ENCODE assay signal across 24 cellular contexts in genomic region chr1:225119307-225119706, GRCh38.
"Had no signal": no experiment of that assay in that cellular context is flagged by ENCODE, and none has a peak within 500 bp of the region (broad histone marks: within the 10 kb centered on the region; RNA-seq: fewer than 3 reads in every experiment).

No MANE protein-coding gene starts in this region.

- H3K27ac ChIP-seq: KMS-11 had no signal

- DNase-seq: activated B cell treated with CpG ODN at 0.5 μM for 24 hours; activated CD4-positive, alpha-beta T cell treated with anti-CD3 and anti-CD28 coated beads for 1 hour; activated CD4-positive, alpha-beta T cell treated with anti-CD3 and anti-CD28 coated beads, Interleukin-2, amount 10 ng/mL, durations not matched to agents 24 days and 14 days; activated CD4-positive, alpha-beta T cell treated with anti-CD3 and anti-CD28 coated beads, Interleukin-2, amount 50 U/mL, for 48 hours; activated CD8-positive, alpha-beta memory T cell treated with anti-CD3 and anti-CD28 coated beads, Interleukin-2, amount 10 ng/mL, durations not matched to agents 7 days and 5 days; activated gamma-delta T cell; activated naive CD4-positive, alpha-beta T cell treated with anti-CD3 and anti-CD28 coated beads for 36 hours; activated T-cell treated with anti-CD3 and anti-CD28 coated beads, Interleukin-2, amount 50 U/mL, for 4 hours; anterior cingulate cortex; central memory CD4-positive, alpha-beta T cell; NCI-H1105 treated with DMSO at 0.1 percent for 48 hours; NCI-H1436 treated with DMSO at 0.1 percent for 48 hours; NCI-H187; NCI-H2081; NCI-H510A treated with DMSO at 0.1 percent for 48 hours; NCI-H69; NK-92 treated with Interleukin-12 subunit alpha and Interleukin-12 subunit beta, amount 100 ng/mL, for 24 hours; OCI-M1; SIG-M5; T-cell; T-helper 2 cell; T1000 had no signal

- FAIRE-seq: RCC 7860 had no signal

- ATAC-seq: activated CD8-positive, alpha-beta memory T cell treated with anti-CD3 and anti-CD28 coated beads, Interleukin-2, amount 10 ng/mL, durations not matched to agents 7 days and 5 days; activated T-cell treated with anti-CD3 and anti-CD28 coated beads, Interleukin-2, amount 50 U/mL, for 4 hours; T-cell had no signal
